Comparison of ENCODE assay signal across 8 cellular contexts in the genomic region with DNA sequence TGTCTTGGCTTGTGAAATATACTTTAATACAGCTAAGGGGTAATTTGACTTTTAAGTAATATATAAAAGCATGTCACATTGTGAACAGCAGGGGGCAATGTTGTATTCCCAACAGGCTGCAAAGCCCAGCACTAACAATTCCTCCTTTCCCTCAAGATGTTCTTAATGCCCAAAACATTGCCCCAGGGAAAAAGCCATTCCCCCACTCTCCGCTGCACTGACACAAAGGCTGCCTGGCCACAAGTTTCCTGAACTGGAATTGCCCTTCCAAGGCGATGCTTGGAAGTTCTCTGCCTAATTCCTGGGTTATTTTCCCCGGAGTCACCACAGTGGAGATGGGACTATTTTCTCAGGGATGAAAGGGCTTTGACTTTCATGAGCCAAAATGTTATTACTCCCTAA. TPM values are rescaled to one million over a fixed set of nuclear protein-coding genes. Genes with fewer than 3 reads are reported as not detected.
DNase-seq lines count a peak whose midpoint lies in the region; ATAC-seq and TF ChIP-seq lines count a peak whose summit lies in the region.

No MANE protein-coding gene starts in this region.

- 42% methylated on average over 3 of the region's 3 CpGs for WGBS in right cardiac atrium

- H3K9me3 ChIP-seq in ascending aorta (no peaks in the 10 kb centered on the region), right cardiac atrium (ENCODE audit: control insufficient read depth, low read length) (no peaks in the 10 kb centered on the region)

- peak; percentile 63 to 83 (median 71) for TF ChIP-seq CTCF in ascending aorta (IDR thresholded peaks at IDR 0.05)

- H3K27me3 ChIP-seq in ascending aorta: no peaks in the 10 kb centered on the region
- no peaks in the 10 kb centered on the region for H3K27me3 ChIP-seq in right cardiac atrium (ENCODE audit: control insufficient read depth, insufficient read depth)

- ATAC-seq in right cardiac atrium (peak; percentile 61 to 68), sciatic nerve (peak; percentile 90), HG03139 (IDR thresholded peaks at IDR 0.05; ENCODE audit: unreplicated experiment) (no peak)
- no peak for ATAC-seq in stimulated activated naive CD8-positive, alpha-beta T cell treated with anti-CD3 and anti-CD28 coated beads, Interleukin-15, Interleukin-2, amounts not matched to agents 100 U/mL and 50 U/mL, for 24 hours

- intact Hi-C loops in ascending aorta (cut with DNase I): loop anchor here (1.0 to 5.0 kb wide), 2 partner anchors 166 to 284 kb away; no protein-coding TSS in a partner anchor
- intact Hi-C loops in right cardiac atrium (cut with DNase I): loop anchor here in 3 of 4 donors (2.0 to 10.0 kb wide), 4 partner anchors 133 to 386 kb away; a partner anchor contains a TSS
- intact Hi-C loops in sciatic nerve (cut with DNase I): loop anchor here (10.0 kb wide), 1 partner anchor 383 kb away; no protein-coding TSS in a partner anchor

- H3K27ac ChIP-seq in ascending aorta (peak overlapping the region; percentile 72 to 89), right cardiac atrium (ENCODE audit: low read length) (no peak overlapping the region)

- DNase-seq in DMS53 treated with DMSO at 0.1 percent for 48 hours (lab: John Stamatoyannopoulos, UW; ENCODE audit: unreplicated experiment): peak; percentile 16
- peak; percentile 67 for DNase-seq in HT-29 (ENCODE audit: low spot score)
- DNase-seq in NCI-H774 (lab: John Stamatoyannopoulos, UW): peak; percentile 20
- DNase-seq in ascending aorta (ENCODE audit: low spot score in 2 of 2): peak in 1 of 2 donors; percentile 74
- peak in 1 of 3 donors; percentile 32 for DNase-seq in right cardiac atrium
- no peak for DNase-seq in sciatic nerve (ENCODE audit: low spot score)
- DNase-seq in stimulated activated naive CD8-positive, alpha-beta T cell treated with anti-CD3 and anti-CD28 coated beads, Interleukin-15, Interleukin-2, amounts not matched to agents 100 U/mL and 50 U/mL, for 24 hours: no peak

- H3K4me3 ChIP-seq in ascending aorta (no peak overlapping the region), right cardiac atrium (ENCODE audit: low read length) (no peak overlapping the region)

- peaks cover 10 to 24% of the 10 kb centered on the region in 2 donors for H3K4me1 ChIP-seq in ascending aorta
- peaks cover 3% of the 10 kb centered on the region for H3K4me1 ChIP-seq in right cardiac atrium (ENCODE audit: control insufficient read depth, insufficient read depth, low read length)

- peaks cover 0 to 11% of the 10 kb centered on the region in 2 donors for H3K36me3 ChIP-seq in ascending aorta

RNA-seq across cellular contexts. Expression of a gene that starts 27.2 kb away (rescaled TPM):
- total RNA-seq in HT-29 (2014; rRNA removed; shearing (Covaris generic)): 12.7 and 13.5 TPM in 2 replicates
- total RNA-seq in ascending aorta (16.2 TPM), right cardiac atrium (10 to 100 TPM; 24.0 to 31.5 (median 30.4) TPM), sciatic nerve (39.4 TPM)
- 14.9 TPM for polyA plus RNA-seq in right cardiac atrium

RNA-seq across cellular contexts. Expression of a gene that starts 29.3 kb away (rescaled TPM):
- 47.7 and 54.8 TPM in 2 replicates for total RNA-seq in HT-29 (2014; rRNA removed; shearing (Covaris generic))
- total RNA-seq in ascending aorta: 94.2 TPM
- 100 to 1,000 TPM in 2 of 4 donors, 10 to 100 TPM in 2; 82.2 to 126 (median 101) TPM for total RNA-seq in right cardiac atrium
- 127 TPM for polyA plus RNA-seq in right cardiac atrium
- total RNA-seq in sciatic nerve: 31.7 TPM

Comparison
In these comparisons a context has a peak if more than half of its experiments do, and no peak if none do; other contexts are left out.
1. DNase-seq: peak in DMS53 treated with DMSO at 0.1 percent for 48 hours (single experiment), HT-29 (single experiment) and NCI-H774 (single experiment); none in sciatic nerve (single experiment) and stimulated activated naive CD8-positive, alpha-beta T cell treated with anti-CD3 and anti-CD28 coated beads, Interleukin-15, Interleukin-2, amounts not matched to agents 100 U/mL and 50 U/mL, for 24 hours (single experiment).
2. ATAC-seq: peak in right cardiac atrium (2 of 2) and sciatic nerve (single experiment); none in stimulated activated naive CD8-positive, alpha-beta T cell treated with anti-CD3 and anti-CD28 coated beads, Interleukin-15, Interleukin-2, amounts not matched to agents 100 U/mL and 50 U/mL, for 24 hours (single experiment) and HG03139 (single experiment).